ENCODE assay signal across 14 cellular contexts in the genomic region with DNA sequence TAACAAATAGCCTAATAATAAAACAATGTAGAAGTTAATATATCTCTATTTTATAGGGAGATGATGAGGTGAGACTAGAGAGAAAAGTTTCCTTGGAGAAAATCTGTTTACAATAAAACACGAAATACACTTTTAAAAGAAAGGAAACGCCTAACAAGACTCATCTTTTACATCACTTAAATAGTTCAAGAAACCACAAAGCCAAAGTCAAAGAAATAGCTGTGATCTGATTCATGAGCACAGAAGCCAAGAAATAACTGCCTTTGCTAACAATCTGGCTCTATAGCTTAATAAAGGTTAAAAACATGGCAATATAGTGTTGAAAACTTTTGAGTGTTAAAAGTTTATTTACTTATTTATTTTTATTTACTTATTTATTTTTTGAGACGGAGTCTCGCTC.
A peak's percentile ranks its signal among the peaks of the same experiment; 100 is the strongest.
DNase-seq lines count a peak whose midpoint lies in the region; ATAC-seq and TF ChIP-seq lines count a peak whose summit lies in the region.
"Had no signal": no experiment of that assay in that cellular context is flagged by ENCODE, and none has a peak within 500 bp of the region (broad histone marks: within the 10 kb centered on the region; RNA-seq: fewer than 3 reads in every experiment).

No MANE protein-coding gene starts in this region.

- H3K36me3 ChIP-seq in tibial nerve = peaks cover 0 to 17% (median 0%) of the 10 kb centered on the region in 3 donors

- peak; percentile 47 to 72 (median 55) for ATAC-seq in T-cell (replicated peaks in 1 of 4)
- ATAC-seq in GM21515 (IDR thresholded peaks at IDR 0.05; ENCODE audit: unreplicated experiment) = no peak
- ATAC-seq: stimulated activated memory B cell treated with anti-CD40 and anti-IgM and Interleukin-4, amounts not matched to agents 10 μg/mL and 1 μg/mL and 100 μg/mL, for 72 hours had no signal

- peaks cover 0 to 57% (median 12%) of the 10 kb centered on the region in 4 donors for H3K4me1 ChIP-seq in tibial nerve

- H3K9me3 Mint-ChIP-seq in activated naive CD4-positive, alpha-beta T cell treated with anti-CD3 and anti-CD28 coated beads, Interleukin-2, amount 50 U/mL, for 24 hours = no peaks in the 10 kb centered on the region
- H3K9me3 Mint-ChIP-seq in T-cell = no peaks in the 10 kb centered on the region
- H3K9me3 Mint-ChIP-seq: CD4-positive, alpha-beta memory T cell; IgD-negative memory B cell; stimulated activated memory B cell treated with anti-CD40 and anti-IgM and Interleukin-4, amounts not matched to agents 10 μg/mL and 1 μg/mL and 100 μg/mL, for 72 hours; T-helper 1 cell treated with Interleukin-12 subunit alpha and Interleukin-12 subunit beta and Interleukin-4 antibody, amounts not matched to agents 30 μg/mL and 1 μg/mL, for 36 hours had no signal

- TF ChIP-seq EP300 in tibial nerve (IDR thresholded peaks at IDR 0.05) = no peak

- no peaks in the 10 kb centered on the region for H3K27me3 ChIP-seq in tibial nerve

- 50 to 52% methylated on average over 4 of the region's 4 CpGs for WGBS in tibial nerve, 2 donors

- CTCF ChIA-PET in T-cell (lab: Charles Lee) = interaction anchor here in 1 of 2 donors (0.6 kb wide), 1 partner anchor 342 kb away, joined by 4 read pairs; no protein-coding TSS in a partner anchor

- TF ChIP-seq CTCF in tibial nerve (IDR thresholded peaks at IDR 0.05) = no peak

- peak overlapping the region; percentile 63 to 92 (median 82) for H3K27ac ChIP-seq in tibial nerve

- H3K4me3 Mint-ChIP-seq in activated naive CD4-positive, alpha-beta T cell treated with anti-CD3 and anti-CD28 coated beads, Interleukin-2, amount 50 U/mL, for 24 hours = peak overlapping the region; percentile 74
- H3K4me3 Mint-ChIP-seq in T-cell = no peak overlapping the region
- H3K4me3 Mint-ChIP-seq: IgD-negative memory B cell; stimulated activated memory B cell treated with anti-CD40 and anti-IgM and Interleukin-4, amounts not matched to agents 10 μg/mL and 1 μg/mL and 100 μg/mL, for 72 hours had no signal

- peaks cover 7% of the 10 kb centered on the region for H3K36me3 Mint-ChIP-seq in activated naive CD4-positive, alpha-beta T cell treated with anti-CD3 and anti-CD28 coated beads, Interleukin-2, amount 50 U/mL, for 24 hours
- H3K36me3 Mint-ChIP-seq in T-cell = peaks cover 20% of the 10 kb centered on the region

- no peak overlapping the region for H3K27ac Mint-ChIP-seq in activated naive CD4-positive, alpha-beta T cell treated with anti-CD3 and anti-CD28 coated beads, Interleukin-2, amount 50 U/mL, for 24 hours
- H3K27ac Mint-ChIP-seq in T-cell = peak overlapping the region in 1 of 2 donors; percentile 77
- H3K27ac Mint-ChIP-seq: IgD-negative memory B cell; stimulated activated memory B cell treated with anti-CD40 and anti-IgM and Interleukin-4, amounts not matched to agents 10 μg/mL and 1 μg/mL and 100 μg/mL, for 72 hours had no signal

- H3K27me3 Mint-ChIP-seq in activated naive CD4-positive, alpha-beta T cell treated with anti-CD3 and anti-CD28 coated beads, Interleukin-2, amount 50 U/mL, for 24 hours = no peaks in the 10 kb centered on the region
- H3K27me3 Mint-ChIP-seq in T-cell = no peaks in the 10 kb centered on the region
- H3K27me3 Mint-ChIP-seq: CD4-positive, alpha-beta memory T cell; IgD-negative memory B cell; stimulated activated memory B cell treated with anti-CD40 and anti-IgM and Interleukin-4, amounts not matched to agents 10 μg/mL and 1 μg/mL and 100 μg/mL, for 72 hours had no signal

- POLR2A ChIA-PET in T-cell (lab: Charles Lee) = interaction anchor here in 1 of 2 donors (0.5 kb wide), 1 partner anchor 23 kb away, joined by 6 read pairs; no protein-coding TSS in a partner anchor

- H3K4me3 ChIP-seq in tibial nerve = peak overlapping the region in 1 of 4 donors; percentile 42
- H3K4me3 ChIP-seq: mucosa of descending colon had no signal

- DNase-seq in activated naive CD4-positive, alpha-beta T cell treated with anti-CD3 and anti-CD28 coated beads, Interleukin-2, amount 50 U/mL, for 16 hours = no peak
- DNase-seq in T-cell (no peak), foreskin melanocyte (peak; percentile 88), tibial nerve (ENCODE audit: low spot score in 2 of 2) (no peak), SK-N-DZ (ENCODE audit: low spot score) (no peak), amygdala (lab: John Stamatoyannopoulos, UW) (no peak)
- DNase-seq: caudate nucleus, mucosa of descending colon had no signal

- peaks cover 51% of the 10 kb centered on the region for H3K4me1 Mint-ChIP-seq in activated naive CD4-positive, alpha-beta T cell treated with anti-CD3 and anti-CD28 coated beads, Interleukin-2, amount 50 U/mL, for 24 hours
- H3K4me1 Mint-ChIP-seq in T-cell = peaks cover 42 to 50% (median 50%) of the 10 kb centered on the region in 3 donors

- TF ChIP-seq POLR2A in tibial nerve (IDR thresholded peaks at IDR 0.05) = no peak

- H3K9me3 ChIP-seq in tibial nerve = no peaks in the 10 kb centered on the region
- H3K9me3 ChIP-seq: mucosa of descending colon had no signal
